17 cellular contexts compared by ENCODE assay signal in genomic region chr18:80050797-80051196, GRCh38. TPM values are rescaled to one million over a fixed set of nuclear protein-coding genes. Genes with fewer than 3 reads are reported as not detected.
DNase-seq lines count a peak whose midpoint lies in the region; ATAC-seq, FAIRE-seq and TF ChIP-seq lines count a peak whose summit lies in the region.
"Had no signal": no experiment of that assay in that cellular context is flagged by ENCODE, and none has a peak within 500 bp of the region (broad histone marks: within the 10 kb centered on the region; RNA-seq: fewer than 3 reads in every experiment).

No MANE protein-coding gene starts in this region.

- no peak overlapping the region for H2BK15ac ChIP-seq in H9 (ENCODE audit: low read depth, low read length)

- H3K9me3 Mint-ChIP-seq in H9, result peaks cover 54 to 74% of the 10 kb centered on the region in 2 experiments

- no peak overlapping the region for H3K56ac ChIP-seq in H9 (ENCODE audit: insufficient read length, low read depth, low read length)

- no peak overlapping the region for H3K27ac ChIP-seq in H9 (ENCODE audit: insufficient read length, low read depth, low read length)
- H3K27ac ChIP-seq: BLaER1 treated with 17β-estradiol and CSF1 and Interleukin-3, amounts not matched to agents 10 nM and 100 nM; GM23248 had no signal

- no peak overlapping the region for H3K9ac ChIP-seq in H9 (ENCODE audit: extremely low read depth, insufficient read length, low read length)
- H3K9ac ChIP-seq: BLaER1 treated with 17β-estradiol and CSF1 and Interleukin-3, amounts not matched to agents 10 nM and 100 nM; GM23248 had no signal

- H3K4me2 ChIP-seq in H9 (ENCODE audit: insufficient read depth, insufficient read length, low read length), result no peak overlapping the region
- H3K4me2 ChIP-seq: BLaER1 treated with 17β-estradiol and CSF1 and Interleukin-3, amounts not matched to agents 10 nM and 100 nM had no signal

- no peak overlapping the region for H4K91ac ChIP-seq in H9 (ENCODE audit: insufficient read length, low read depth, low read length)

- TF ChIP-seq RAD21 in Ishikawa (IDR thresholded peaks at IDR 0.05; ENCODE audit: low read depth), result no peak

- no peak overlapping the region for H3K23ac ChIP-seq in H9 (ENCODE audit: insufficient read length, low read depth, low read length)

- H2BK5ac ChIP-seq in H9 (ENCODE audit: insufficient read length, low read length), result no peak overlapping the region

- no peak for FAIRE-seq in GM19239 (lab: Jason Lieb, UNC)
- FAIRE-seq: GM12878, H54 had no signal

- no peak overlapping the region for H3K27ac Mint-ChIP-seq in H9
- H3K27ac Mint-ChIP-seq: B cell; CD8-positive, alpha-beta T cell had no signal

- H3K4me1 Mint-ChIP-seq in H9, result no peaks in the 10 kb centered on the region
- H3K4me1 Mint-ChIP-seq: B cell had no signal

- no peak for TF ChIP-seq EP300 in Ishikawa (IDR thresholded peaks at IDR 0.05; ENCODE audit: borderline replicate concordance)

- no peaks in the 10 kb centered on the region for H3K79me1 ChIP-seq in H9 (ENCODE audit: insufficient read depth, low read depth, low read length, poor library complexity, severe bottlenecking)

- no peak for TF ChIP-seq CTCF in H9 (conservative IDR thresholded peaks at IDR 0.05)

- H3K4ac ChIP-seq in H9 (ENCODE audit: low read depth, low read length), result no peak overlapping the region

- H3K9me3 ChIP-seq in H9 (ENCODE audit: control insufficient read depth, low read depth, low read length), result peaks cover 51% of the 10 kb centered on the region

- no peak overlapping the region for H2BK20ac ChIP-seq in H9 (ENCODE audit: low read depth, low read length, poor library complexity, severe bottlenecking)

- no peak overlapping the region for H2BK120ac ChIP-seq in H9 (ENCODE audit: low read depth, low read length, poor library complexity, severe bottlenecking)

- H2BK12ac ChIP-seq in H9 (ENCODE audit: insufficient read length, low read depth, low read length), result no peak overlapping the region

- DNase-seq in H9 (no peak), islet precursor cell (peak; percentile 7), GM19239 (ENCODE audit: insufficient read length, low spot score) (no peak)
- DNase-seq in activated CD4-positive, alpha-beta T cell treated with anti-CD3 and anti-CD28 coated beads for 4 hours, result no peak
- DNase-seq: Calu3; CD8-positive, alpha-beta T cell; DMS53; DND-41; EL; GM23248; KBM-7 had no signal

- no peaks in the 10 kb centered on the region for H3K79me2 ChIP-seq in H9 (ENCODE audit: insufficient read depth, low read length)

- no peaks in the 10 kb centered on the region for H3K27me3 ChIP-seq in H9 (ENCODE audit: insufficient read depth, low read length)
- H3K27me3 ChIP-seq: BLaER1 treated with 17β-estradiol and CSF1 and Interleukin-3, amounts not matched to agents 10 nM and 100 nM had no signal

- no peak overlapping the region for H3K18ac ChIP-seq in H9 (ENCODE audit: insufficient read length, low read depth, low read length)

- no peak overlapping the region for H4K5ac ChIP-seq in H9 (ENCODE audit: insufficient read length, low read depth, low read length)

- H4K8ac ChIP-seq in H9 (replicated peaks; ENCODE audit: insufficient read length, low read depth, low read length), result peak overlapping the region; percentile 50

- no peak overlapping the region for H2AFZ ChIP-seq in H9 (ENCODE audit: low read length)
- H2AFZ ChIP-seq: GM23248 had no signal

- H4K20me1 ChIP-seq in H9 (ENCODE audit: control insufficient read depth, insufficient read depth, insufficient read length), result peaks cover 4% of the 10 kb centered on the region

- H3K27me3 Mint-ChIP-seq in H9 (ENCODE audit: low read depth), result peaks cover 37% of the 10 kb centered on the region
- H3K27me3 Mint-ChIP-seq: B cell had no signal

- H3K4me3 Mint-ChIP-seq in H9, result no peak overlapping the region
- H3K4me3 Mint-ChIP-seq: B cell; CD8-positive, alpha-beta T cell had no signal

- no peaks in the 10 kb centered on the region for H3K4me1 ChIP-seq in H9 (ENCODE audit: insufficient read depth, low read length)
- H3K4me1 ChIP-seq: BLaER1 treated with 17β-estradiol and CSF1 and Interleukin-3, amounts not matched to agents 10 nM and 100 nM had no signal

- no CpG with 5 or more reads among the region's 6 CpGs for WGBS in H9 (ENCODE audit: extremely low coverage, insufficient read length, low lambda C conversion rate)

- H3K23me2 ChIP-seq in H9 (ENCODE audit: insufficient read length, low read depth, low read length, poor library complexity, severe bottlenecking), result no peaks in the 10 kb centered on the region

- H3T11ph ChIP-seq in H9 (ENCODE audit: low read length), result no peak overlapping the region

- H3K14ac ChIP-seq in H9 (ENCODE audit: insufficient read depth, low read length), result no peak overlapping the region

- no peak for ATAC-seq in HG03571 (IDR thresholded peaks at IDR 0.05; ENCODE audit: unreplicated experiment)
- ATAC-seq: CD8-positive, alpha-beta T cell; GM12878 had no signal

- peaks cover 58 to 88% (median 74%) of the 10 kb centered on the region in 3 experiments for H3K36me3 Mint-ChIP-seq in H9 (ENCODE audit: insufficient read depth in 1 of 3, low read depth in 3 of 3)

- H2AK5ac ChIP-seq in H9 (ENCODE audit: insufficient read length, low read length), result no peak overlapping the region

TF ChIP-seq in Ishikawa, 13 proteins besides CTCF, POLR2A, EP300 and RAD21:
- TF ChIP-seq, protein P1, sequence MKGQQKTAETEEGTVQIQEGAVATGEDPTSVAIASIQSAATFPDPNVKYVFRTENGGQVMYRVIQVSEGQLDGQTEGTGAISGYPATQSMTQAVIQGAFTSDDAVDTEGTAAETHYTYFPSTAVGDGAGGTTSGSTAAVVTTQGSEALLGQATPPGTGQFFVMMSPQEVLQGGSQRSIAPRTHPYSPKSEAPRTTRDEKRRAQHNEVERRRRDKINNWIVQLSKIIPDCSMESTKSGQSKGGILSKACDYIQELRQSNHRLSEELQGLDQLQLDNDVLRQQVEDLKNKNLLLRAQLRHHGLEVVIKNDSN (IDR thresholded peaks at IDR 0.05), result no peak
- TF ChIP-seq, protein P2, sequence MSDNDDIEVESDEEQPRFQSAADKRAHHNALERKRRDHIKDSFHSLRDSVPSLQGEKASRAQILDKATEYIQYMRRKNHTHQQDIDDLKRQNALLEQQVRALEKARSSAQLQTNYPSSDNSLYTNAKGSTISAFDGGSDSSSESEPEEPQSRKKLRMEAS (IDR thresholded peaks at IDR 0.05), result peak; percentile 46

RNA-seq across cellular contexts. Expression of gene RBFA, which starts 16.6 kb away (rescaled TPM):
- 39.4 and 42.5 TPM in 2 replicates for total RNA-seq in H9 (2021)

RNA-seq across cellular contexts. Expression of gene ADNP2, which starts 58.3 kb away (rescaled TPM):
- 53.5 and 56.5 TPM in 2 replicates for total RNA-seq in H9 (2021)
